Comparison of ENCODE assay signal across 14 cellular contexts in genomic region chr15:58608129-58608590, GRCh38.
DNase-seq lines count a peak whose midpoint lies in the region; ATAC-seq and TF ChIP-seq lines count a peak whose summit lies in the region.
"Had no signal": no experiment of that assay in that cellular context is flagged by ENCODE, and none has a peak within 500 bp of the region (broad histone marks: within the 10 kb centered on the region; RNA-seq: fewer than 3 reads in every experiment).

No MANE protein-coding gene starts in this region.

- CTCF ChIA-PET in CD4-positive, alpha-beta T cell (lab: Charles Lee), result no interaction called here

- no peaks in the 10 kb centered on the region for H3K9me3 ChIP-seq in CD4-positive, alpha-beta T cell (ENCODE audit: control insufficient read depth, low read length)
- no peaks in the 10 kb centered on the region for H3K9me3 ChIP-seq in KOPT-K1 (ENCODE audit: insufficient read depth, low read length, poor library complexity, severe bottlenecking)

- H3K4me3 Mint-ChIP-seq in CD4-positive, alpha-beta T cell, result peak overlapping the region; percentile 10
- H3K4me3 Mint-ChIP-seq: activated T-helper 1 cell treated with anti-CD3 and anti-CD28 coated beads, Interleukin-12 subunit alpha, Interleukin-12 subunit beta, Interleukin-2, Interleukin-4 antibody, amounts not matched to agents 30 ng/mL and 10 ng/mL and 1 ng/mL, durations not matched to agents 14 hours and 24 hours and 36 hours; GM23338 had no signal

- no peak overlapping the region for H3K27ac ChIP-seq in CD4-positive, alpha-beta T cell (ENCODE audit: low read depth, low read length)
- peak overlapping the region; percentile 32 for H3K27ac ChIP-seq in KOPT-K1 (ENCODE audit: low read depth, low read length, poor library complexity, severe bottlenecking)
- H3K27ac ChIP-seq: right atrium auricular region, VCaP had no signal

- TF ChIP-seq CTCF in CD4-positive, alpha-beta T cell (IDR thresholded peaks at IDR 0.05), result no peak
- TF ChIP-seq CTCF in astrocyte of the spinal cord (IDR thresholded peaks at IDR 0.05; ENCODE audit: low read depth, low read length), result no peak

- peaks cover 25% of the 10 kb centered on the region for H3K4me1 Mint-ChIP-seq in CD4-positive, alpha-beta T cell (ENCODE audit: low read depth)

- in situ Hi-C loops in astrocyte of the spinal cord (cut with HindIII; ENCODE audit: low sequenced_read_pairs), result no loop called here

- peak overlapping the region; percentile 40 for H3K27ac Mint-ChIP-seq in CD4-positive, alpha-beta T cell
- H3K27ac Mint-ChIP-seq: activated T-helper 1 cell treated with anti-CD3 and anti-CD28 coated beads, Interleukin-12 subunit alpha, Interleukin-12 subunit beta, Interleukin-2, Interleukin-4 antibody, amounts not matched to agents 30 ng/mL and 10 ng/mL and 1 ng/mL, durations not matched to agents 14 hours and 24 hours and 36 hours; GM23338 had no signal

- peaks cover 50% of the 10 kb centered on the region for H3K36me3 ChIP-seq in KOPT-K1 (ENCODE audit: insufficient read depth, low read length)

- no peak for DNase-seq in CD4-positive, alpha-beta T cell
- DNase-seq in astrocyte of the spinal cord (ENCODE audit: low read depth, low spot score), result peak; percentile 22
- DNase-seq in non-pigmented ciliary epithelial cell (ENCODE audit: low read depth), result peak; percentile 65
- DNase-seq in posterior cingulate gyrus, result no peak
- DNase-seq: DMS153, NCI-H1092 treated with DMSO at 0.1 percent for 48 hours, NCI-H524 had no signal

- ATAC-seq in CD4-positive, alpha-beta T cell (ENCODE audit: poor library complexity), result peak; percentile 58
- ATAC-seq in HG02981 (IDR thresholded peaks at IDR 0.05; ENCODE audit: unreplicated experiment) (no peak), GM19035 (IDR thresholded peaks at IDR 0.05; ENCODE audit: unreplicated experiment) (no peak)
- ATAC-seq: GM23338 had no signal

- H3K9me3 Mint-ChIP-seq in CD4-positive, alpha-beta T cell, result no peaks in the 10 kb centered on the region
- H3K9me3 Mint-ChIP-seq: GM23338 had no signal

- H3K36me3 Mint-ChIP-seq in CD4-positive, alpha-beta T cell (ENCODE audit: low read depth), result peaks cover 93% of the 10 kb centered on the region

- H3K4me3 ChIP-seq in astrocyte of the spinal cord (ENCODE audit: low read depth, low read length), result no peak overlapping the region
- H3K4me3 ChIP-seq: GM23338, right atrium auricular region had no signal

- intact Hi-C loops in CD4-positive, alpha-beta T cell (cut with DNase I, micrococcal nuclease), result no loop called here
- intact Hi-C loops in posterior cingulate gyrus (cut with DNase I), result no loop called here

- H3K27me3 Mint-ChIP-seq in CD4-positive, alpha-beta T cell, result no peaks in the 10 kb centered on the region

- no peaks in the 10 kb centered on the region for H3K27me3 ChIP-seq in CD4-positive, alpha-beta T cell (ENCODE audit: control insufficient read depth, insufficient read depth, low read length)
- H3K27me3 ChIP-seq: right atrium auricular region had no signal

- POLR2A ChIA-PET in CD4-positive, alpha-beta T cell (lab: Charles Lee), result no interaction called here

Comparison
In these comparisons a context has a peak if more than half of its experiments do, and no peak if none do; other contexts are left out.
1. DNase-seq: peak in astrocyte of the spinal cord (single experiment) and non-pigmented ciliary epithelial cell (single experiment); none in CD4-positive, alpha-beta T cell (0 of 10) and posterior cingulate gyrus (0 of 10).